ENCODE assay signal across 1 cellular context in the genomic region with DNA sequence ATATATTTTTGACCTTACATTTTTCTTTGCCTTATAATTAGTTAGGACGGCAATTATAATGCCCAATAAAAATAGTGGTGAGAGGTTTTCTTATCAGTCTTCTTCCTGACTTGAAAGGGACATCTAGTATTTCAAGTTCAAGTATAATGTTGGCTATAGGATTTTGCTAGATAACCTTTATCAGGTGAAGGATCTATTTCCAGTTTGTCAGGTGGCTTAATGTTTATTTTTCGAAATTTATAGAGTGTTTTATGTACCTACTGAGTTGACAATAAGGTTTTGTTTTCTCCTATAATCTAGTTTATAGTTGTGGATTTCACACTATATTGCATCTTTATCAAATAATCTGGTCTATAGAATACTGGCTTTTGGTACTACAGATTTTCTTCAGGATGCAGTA.
TF ChIP-seq lines count a peak whose summit lies in the region.

No MANE protein-coding gene starts in this region.

TF ChIP-seq in A549, 52 proteins besides CTCF, POLR2A, EP300 and RAD21 (continued from another document):
- TF ChIP-seq EHMT2 (IDR thresholded peaks at IDR 0.05; ENCODE audit: low read depth), result no peak
- TF ChIP-seq ZFP36 (IDR thresholded peaks at IDR 0.05; ENCODE audit: borderline replicate concordance, partially characterized antibody), result no peak
- TF ChIP-seq FOXS1 (CRISPR knock-in tag; IDR thresholded peaks at IDR 0.05), result no peak
